ENCODE assay signal across 22 cellular contexts in genomic region chr2:233395687-233396086, GRCh38.
"Had no signal": no experiment of that assay in that cellular context is flagged by ENCODE, and none has a peak within 500 bp of the region (broad histone marks: within the 10 kb centered on the region; RNA-seq: fewer than 3 reads in every experiment).

No MANE protein-coding gene starts in this region.

- H3K27me3 ChIP-seq: adrenal gland, ascending aorta, esophagus muscularis mucosa, hepatocyte, upper lobe of left lung had no signal

- H3K4me1 ChIP-seq: adrenal gland, ascending aorta, upper lobe of left lung had no signal

- ATAC-seq: sciatic nerve, T-cell had no signal

- H3K4me3 ChIP-seq: adrenal gland, ascending aorta, coronary artery, esophagus muscularis mucosa, hepatocyte, left ventricle myocardium inferior, thoracic aorta, upper lobe of left lung had no signal

- H3K36me3 ChIP-seq: thoracic aorta had no signal

- DNase-seq: activated CD4-positive, alpha-beta T cell treated with anti-CD3 and anti-CD28 coated beads, Interleukin-2, amount 50 U/mL, for 1 hour; activated CD4-positive, CD25-positive, alpha-beta regulatory T cell treated with anti-CD3 and anti-CD28 coated beads, Interleukin-2, amount 50 U/mL, for 72 hours; adrenal gland; central memory CD4-positive, alpha-beta T cell; glutamatergic neuron; kidney glomerular epithelial cell; left ventricle myocardium inferior; mammary epithelial cell; midbrain; small intestine; stimulated activated CD4-positive, alpha-beta T cell treated with anti-CD3 and anti-CD28 coated beads, Interleukin-2, amount 100 ng/mL, for 24 hours; stimulated activated naive CD4-positive, alpha-beta T cell; T-cell; upper lobe of left lung; WERI-Rb-1 had no signal

- H3K9me3 ChIP-seq: adrenal gland, ascending aorta, esophagus muscularis mucosa, left ventricle myocardium inferior, thoracic aorta, upper lobe of left lung had no signal

- H3K27ac ChIP-seq: adrenal gland, ascending aorta, coronary artery, esophagus muscularis mucosa, hepatocyte, left ventricle myocardium inferior, thoracic aorta, upper lobe of left lung, WERI-Rb-1 had no signal

- H3K4me2 ChIP-seq: hepatocyte had no signal

- H3K27me3 Mint-ChIP-seq: activated naive CD8-positive, alpha-beta T cell; T-cell had no signal

- H3K9me3 Mint-ChIP-seq: T-cell had no signal

- H2AFZ ChIP-seq: hepatocyte had no signal

- H3K4me3 Mint-ChIP-seq: activated naive CD8-positive, alpha-beta T cell; T-cell had no signal
